In the genomic region with DNA sequence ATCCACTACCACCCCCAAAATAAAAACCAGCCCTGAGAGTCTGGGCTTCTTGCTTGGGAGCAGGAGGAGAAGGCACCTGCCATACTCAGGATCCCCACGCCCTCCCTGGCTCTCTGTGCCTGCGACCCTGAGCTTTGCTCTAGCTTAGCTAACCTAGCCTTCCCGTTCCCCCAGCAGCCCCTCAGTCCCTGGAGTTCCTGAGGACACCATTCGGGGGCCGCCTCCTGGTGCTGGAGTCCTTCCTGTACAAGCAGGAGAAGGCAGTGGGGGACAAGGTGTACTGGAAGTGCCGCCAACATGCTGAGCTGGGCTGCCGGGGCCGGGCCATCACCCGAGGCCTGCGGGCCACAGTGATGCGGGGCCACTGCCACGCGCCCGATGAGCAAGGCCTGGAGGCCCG, we compare ENCODE assay signal across 26 cellular contexts. TPM values are rescaled to one million over a fixed set of nuclear protein-coding genes. Genes with fewer than 3 reads are reported as not detected.
A peak's percentile ranks its signal among the peaks of the same experiment; 100 is the strongest.
DNase-seq lines count a peak whose midpoint lies in the region; ATAC-seq, FAIRE-seq and TF ChIP-seq lines count a peak whose summit lies in the region.
"Had no signal": no experiment of that assay in that cellular context is flagged by ENCODE, and none has a peak within 500 bp of the region (broad histone marks: within the 10 kb centered on the region; RNA-seq: fewer than 3 reads in every experiment).

No MANE protein-coding gene starts in this region.

- 0 out of 2 replicates have a peak overlapping the region, but pooled peaks have one; percentile 36 for H3K27ac Mint-ChIP-seq in GM23338
- H3K27ac Mint-ChIP-seq: CD4-positive, alpha-beta T cell; CD8-positive, alpha-beta T cell had no signal

- DNase-seq in D721Med (ENCODE audit: insufficient read length, low spot score) (peak; percentile 8), GM23338 (ENCODE audit: low spot score) (no peak), MG63 (no peak), tibial artery (no peak), NCI-H526 treated with DMSO at 0.1 percent for 48 hours (lab: John Stamatoyannopoulos, UW) (no peak)
- DNase-seq: 8988T; ACHN; BE2C; Caco-2; Calu3; CD4-positive, alpha-beta T cell; CD8-positive, alpha-beta T cell; DMS 273 treated with DMSO at 0.1 percent for 48 hours; DMS153; DMS53; DMS79; DND-41; EL; GDM1 had no signal

- peaks cover 40% of the 10 kb centered on the region for H3K4me1 Mint-ChIP-seq in GM23338

- H3K9me3 Mint-ChIP-seq in GM23338: peaks cover 9% of the 10 kb centered on the region; the same call in 2 of the 3 replicates
- H3K9me3 Mint-ChIP-seq: CD4-positive, alpha-beta T cell; CD8-positive, alpha-beta T cell had no signal

- H3K9ac ChIP-seq in BLaER1: 0 out of 2 replicates have a peak overlapping the region, but pooled peaks have one; percentile 24

- no peaks in the 10 kb centered on the region for H3K79me2 ChIP-seq in GM23338 (replicated peaks; ENCODE audit: insufficient read depth)

- peaks cover 5% of the 10 kb centered on the region; the same call in 1 of the 2 replicates for H3F3A ChIP-seq in GM23338 (replicated peaks; ENCODE audit: low read depth)

- H3K27ac ChIP-seq in BLaER1 (0 out of 2 replicates have a peak overlapping the region, but pooled peaks have one; percentile 18), GM23338 (ENCODE audit: low read depth) (no peak overlapping the region), tibial artery (no peak overlapping the region)
- H3K27ac ChIP-seq: BLaER1 treated with 17β-estradiol and CSF1 and Interleukin-3, amounts not matched to agents 10 nM and 100 nM; C4-2B had no signal

- intact Hi-C loops in tibial artery (cut with DNase I; ENCODE audit: low total_unique reads): no loop called here

- no peaks in the 10 kb centered on the region for H3K9me2 ChIP-seq in GM23338 (ENCODE audit: insufficient read depth)

- peaks cover 14% of the 10 kb centered on the region for H3K27me3 Mint-ChIP-seq in GM23338 (ENCODE audit: insufficient read depth, low read depth, poor library complexity)
- H3K27me3 Mint-ChIP-seq: CD4-positive, alpha-beta T cell had no signal

- H3K4me3 Mint-ChIP-seq in GM23338: no peak overlapping the region
- H3K4me3 Mint-ChIP-seq: CD4-positive, alpha-beta T cell; CD8-positive, alpha-beta T cell had no signal

- peaks cover 61% of the 10 kb centered on the region for H3K36me3 ChIP-seq in BLaER1
- no peaks in the 10 kb centered on the region for H3K36me3 ChIP-seq in GM23338 (ENCODE audit: insufficient read depth)
- peaks cover 58% of the 10 kb centered on the region for H3K36me3 ChIP-seq in MG63
- H3K36me3 ChIP-seq in tibial artery: peaks cover 30 to 53% (median 43%) of the 10 kb centered on the region in 3 donors

- H4K20me1 ChIP-seq in BLaER1 (no peaks in the 10 kb centered on the region), GM23338 (replicated peaks; ENCODE audit: insufficient read depth) (no peaks in the 10 kb centered on the region)

- ATAC-seq in GM23338: no peak
- ATAC-seq: CD8-positive, alpha-beta T cell; GM12878 had no signal

- no peak for FAIRE-seq in D721Med (lab: Jason Lieb, UNC)
- FAIRE-seq: A204.1, GM12878, GM12892, GM18507 had no signal

- H3K27me3 ChIP-seq in BLaER1: no peaks in the 10 kb centered on the region
- 0 out of 2 replicates have a peak, but pooled peaks cover 7% of the 10 kb centered on the region for H3K27me3 ChIP-seq in GM23338 (ENCODE audit: insufficient read depth)
- H3K27me3 ChIP-seq in MG63: no peaks in the 10 kb centered on the region
- H3K27me3 ChIP-seq in tibial artery: no peaks in the 10 kb centered on the region
- H3K27me3 ChIP-seq: BE2C; BLaER1 treated with 17β-estradiol and CSF1 and Interleukin-3, amounts not matched to agents 10 nM and 100 nM had no signal

- H3K4me1 ChIP-seq in BLaER1 (peaks cover 43% of the 10 kb centered on the region), GM23338 (ENCODE audit: insufficient read depth) (peaks cover 7% of the 10 kb centered on the region; the same call in 1 of the 2 replicates), tibial artery (peaks cover 0 to 12% (median 6%) of the 10 kb centered on the region in 4 donors)

- H3K9me3 ChIP-seq in BLaER1 (no peaks in the 10 kb centered on the region), MG63 (peaks cover 5% of the 10 kb centered on the region; the same call in 1 of the 2 replicates), tibial artery (no peaks in the 10 kb centered on the region)
- H3K9me3 ChIP-seq: BE2C; BLaER1 treated with 17β-estradiol and CSF1 and Interleukin-3, amounts not matched to agents 10 nM and 100 nM; Caco-2 had no signal

- H3K4me3 ChIP-seq in BLaER1 (no peak overlapping the region), GM23338 (no peak overlapping the region), MG63 (no peak overlapping the region), tibial artery (no peak overlapping the region)
- H3K4me3 ChIP-seq: BLaER1 treated with 17β-estradiol and CSF1 and Interleukin-3, amounts not matched to agents 10 nM and 100 nM; GM12878 had no signal

- TF ChIP-seq CTCF in D721Med (IDR thresholded peaks at IDR 0.05; ENCODE audit: insufficient read depth, missing control alignments) (no peak), GM23338 (conservative IDR thresholded peaks at IDR 0.05; ENCODE audit: low read depth in 2 of 2) (no peak), tibial artery (IDR thresholded peaks at IDR 0.05) (no peak)

- H3K4me2 ChIP-seq in BLaER1 (no peak overlapping the region), GM23338 (no peak overlapping the region)
- H3K4me2 ChIP-seq: BLaER1 treated with 17β-estradiol and CSF1 and Interleukin-3, amounts not matched to agents 10 nM and 100 nM had no signal

- H2AFZ ChIP-seq in GM23338: no peak overlapping the region

- peaks cover 18% of the 10 kb centered on the region; the same call in 2 of the 3 replicates for H3K36me3 Mint-ChIP-seq in GM23338 (ENCODE audit: low read depth)

TF ChIP-seq in GM23338, 12 proteins besides CTCF, POLR2A, EP300 and RAD21 (continues in another document):
- TF ChIP-seq STAT1 (IDR thresholded peaks at IDR 0.05; ENCODE audit: unreplicated experiment): no peak

RNA-seq across cellular contexts. Expression of gene FLYWCH1, which starts 18.5 kb away (rescaled TPM):
- total RNA-seq in GM23338 (2014; rRNA removed; shearing (Covaris generic)): 22.9 and 29.3 TPM in 2 replicates
- 6.0 and 7.5 TPM in 2 replicates for polyA plus RNA-seq in GM23338 (2016; fragmentation: Nextera tagmentation; extraction: Ambion mirVana)
- 112 and 126 TPM in 2 replicates for total RNA-seq in MG63 (2014; rRNA removed; shearing (Covaris generic); ENCODE audit: low replicate concordance)

RNA-seq across cellular contexts. Expression of gene KREMEN2, which starts 33.8 kb away (rescaled TPM):
- 16.1 and 17.6 TPM in 2 replicates for total RNA-seq in GM23338 (2014; rRNA removed; shearing (Covaris generic))
- polyA plus RNA-seq in GM23338 (2016; fragmentation: Nextera tagmentation; extraction: Ambion mirVana): 4.7 and 4.9 TPM in 2 replicates
- total RNA-seq in MG63 (2014; rRNA removed; shearing (Covaris generic); ENCODE audit: low replicate concordance): 0.26 and 1.0 TPM in 2 replicates
- total RNA-seq: Calu3; CD4-positive, alpha-beta T cell; CD8-positive, alpha-beta T cell had no signal

RNA-seq across cellular contexts. Expression of gene PAQR4, which starts 38.9 kb away (rescaled TPM):
- 17.7 and 29.3 TPM in 2 replicates for total RNA-seq in GM23338 (2014; rRNA removed; shearing (Covaris generic))
- 7.0 and 8.8 TPM in 2 replicates for polyA plus RNA-seq in GM23338 (2016; fragmentation: Nextera tagmentation; extraction: Ambion mirVana)
- 23.5 and 38.1 TPM in 2 replicates for total RNA-seq in MG63 (2014; rRNA removed; shearing (Covaris generic); ENCODE audit: low replicate concordance)

RNA-seq across cellular contexts. Expression of gene FLYWCH2, which starts 47.2 kb away (rescaled TPM):
- 45.0 and 48.7 TPM in 2 replicates for total RNA-seq in GM23338 (2014; rRNA removed; shearing (Covaris generic))
- 30.9 and 38.6 TPM in 2 replicates for polyA plus RNA-seq in GM23338 (2016; fragmentation: Nextera tagmentation; extraction: Ambion mirVana)
- total RNA-seq in MG63 (2014; rRNA removed; shearing (Covaris generic); ENCODE audit: low replicate concordance): 176 and 179 TPM in 2 replicates

RNA-seq across cellular contexts. Expression of gene PKMYT1, which starts 50.0 kb away (rescaled TPM):
- 82.1 and 100 TPM in 2 replicates for total RNA-seq in GM23338 (2014; rRNA removed; shearing (Covaris generic))
- 90.9 and 104 TPM in 2 replicates for polyA plus RNA-seq in GM23338 (2016; fragmentation: Nextera tagmentation; extraction: Ambion mirVana)
- 12.0 and 30.3 TPM in 2 replicates for total RNA-seq in MG63 (2014; rRNA removed; shearing (Covaris generic); ENCODE audit: low replicate concordance)
